17 cellular contexts compared by ENCODE assay signal in the genomic region with DNA sequence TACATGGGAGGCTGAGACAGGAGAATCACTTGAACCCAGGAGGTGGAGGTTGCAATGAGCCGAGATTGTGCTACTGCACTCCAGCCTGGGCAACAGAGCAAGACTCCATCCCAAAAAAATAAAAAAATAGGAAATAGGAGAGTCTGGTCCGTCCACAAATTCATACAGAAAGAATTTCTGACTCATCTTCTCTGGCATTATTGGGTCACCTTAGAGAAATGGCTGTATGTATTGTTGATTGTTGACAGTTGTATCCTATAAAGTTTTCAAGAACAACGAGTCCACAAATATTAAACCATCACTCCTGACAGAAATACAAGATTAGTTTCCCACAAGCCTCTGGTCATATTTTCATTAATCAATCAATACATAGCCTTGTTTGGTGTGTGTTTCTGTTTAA. TPM values are rescaled to one million over a fixed set of nuclear protein-coding genes. Genes with fewer than 3 reads are reported as not detected.
DNase-seq lines count a peak whose midpoint lies in the region; TF ChIP-seq lines count a peak whose summit lies in the region.
"Had no signal": no experiment of that assay in that cellular context is flagged by ENCODE, and none has a peak within 500 bp of the region (broad histone marks: within the 10 kb centered on the region; RNA-seq: fewer than 3 reads in every experiment).

No MANE protein-coding gene starts in this region.

- TF ChIP-seq CTCF in fibroblast of pulmonary artery (IDR thresholded peaks at IDR 0.05; ENCODE audit: low read length, missing control alignments): no peak

- no peaks in the 10 kb centered on the region for H3K36me3 ChIP-seq in adipocyte (ENCODE audit: control insufficient read depth, insufficient read depth, low read length, severe bottlenecking)
- H3K36me3 ChIP-seq: BE2C had no signal

- no peaks in the 10 kb centered on the region for H3K27me3 ChIP-seq in adipocyte (replicated peaks; ENCODE audit: control insufficient read depth, insufficient read depth, low read length)
- H3K27me3 ChIP-seq: BE2C had no signal

- no peak overlapping the region for H3K9ac ChIP-seq in adipocyte (ENCODE audit: low read length)

- H3K4me3 ChIP-seq in adipocyte (ENCODE audit: low read length) (no peak overlapping the region), fibroblast of pulmonary artery (replicated peaks; ENCODE audit: low read depth, low read length) (no peak overlapping the region)

- peaks cover 17% of the 10 kb centered on the region for H3K4me1 ChIP-seq in adipocyte (ENCODE audit: control insufficient read depth, insufficient read depth, low read length)

- DNase-seq in AG08395 (ENCODE audit: low spot score) (peak; percentile 22), HCEC 1CT (peak; percentile 64), adipocyte (ENCODE audit: low read depth) (peak; percentile 29), fibroblast of pulmonary artery (ENCODE audit: low read depth) (peak; percentile 33), C1 segment of cervical spinal cord (lab: John Stamatoyannopoulos, UW) (no peak), NCI-H510A treated with DMSO at 0.1 percent for 48 hours (lab: John Stamatoyannopoulos, UW) (no peak), HT-29 (ENCODE audit: low spot score) (no peak), Kasumi-1 (lab: John Stamatoyannopoulos, UW) (no peak)
- DNase-seq: BE2C; CD8-positive, alpha-beta T cell; DMS79 treated with DMSO at 0.1 percent for 48 hours; GOT3; Karpas-422; MV-4-11; NCI-H1436; NCI-H2081; NCI-H526 had no signal

- no peaks in the 10 kb centered on the region for H3K9me3 ChIP-seq in adipocyte (ENCODE audit: control insufficient read depth, low read length)
- H3K9me3 ChIP-seq: BE2C had no signal

RNA-seq across cellular contexts. Expression of a gene that starts 20.4 kb away (rescaled TPM):
- total RNA-seq in HT-29 (2014; rRNA removed; shearing (Covaris generic)): 1.2 and 1.8 TPM in 2 replicates

RNA-seq across cellular contexts. Expression of a gene that starts 48.2 kb away (rescaled TPM):
- 13.8 and 14.4 TPM in 2 replicates for total RNA-seq in HT-29 (2014; rRNA removed; shearing (Covaris generic))

Comparison
In these comparisons a context has a peak if more than half of its experiments do, and no peak if none do; other contexts are left out.
1. DNase-seq: peak in AG08395 (single experiment), HCEC 1CT (single experiment), adipocyte (single experiment) and fibroblast of pulmonary artery (single experiment); none in C1 segment of cervical spinal cord (0 of 14), NCI-H510A treated with DMSO at 0.1 percent for 48 hours (single experiment), HT-29 (single experiment) and Kasumi-1 (0 of 2).